Comparison of ENCODE assay signal across 1 cellular context in genomic region chr1:31796707-31797106, GRCh38.
TF ChIP-seq lines count a peak whose summit lies in the region.

No MANE protein-coding gene starts in this region.

TF ChIP-seq in IMR-90, 13 proteins besides CTCF, POLR2A, EP300 and RAD21 (continued from another document):
- no peak for TF ChIP-seq USF2 (IDR thresholded peaks at IDR 0.05; ENCODE audit: low read depth, low read length)
- TF ChIP-seq RCOR1 (IDR thresholded peaks at IDR 0.05; ENCODE audit: insufficient replicate concordance, low read length), result no peak
- TF ChIP-seq MAFK (IDR thresholded peaks at IDR 0.05; ENCODE audit: low read depth, low read length), result no peak
- no peak for TF ChIP-seq CEBPB (IDR thresholded peaks at IDR 0.05; ENCODE audit: low read depth, low read length)
- TF ChIP-seq ELK1 (IDR thresholded peaks at IDR 0.05; ENCODE audit: borderline replicate concordance, low read depth, low read length), result no peak
